ENCODE assay signal across 19 cellular contexts in genomic region chr21:41445465-41445862, GRCh38.
"Had no signal": no experiment of that assay in that cellular context is flagged by ENCODE, and none has a peak within 500 bp of the region (broad histone marks: within the 10 kb centered on the region; RNA-seq: fewer than 3 reads in every experiment).

No MANE protein-coding gene starts in this region.

- H3K27me3 Mint-ChIP-seq: activated CD4-positive, alpha-beta memory T cell treated with anti-CD3 and anti-CD28 coated beads, Interleukin-2, amount 10 ng/mL, durations not matched to agents 7 days and 5 days; memory B cell; natural killer cell treated with Interleukin-12 subunit alpha and Interleukin-12 subunit beta and Interleukin-15 and Interleukin-18, amount 100 ng/mL, for 72 hours had no signal

- H3K4me1 Mint-ChIP-seq: immature natural killer cell, memory B cell had no signal

- H3K27ac ChIP-seq: breast epithelium, dorsolateral prefrontal cortex, left lung, right lobe of liver, upper lobe of left lung had no signal

- H3K9me3 Mint-ChIP-seq: activated CD4-positive, alpha-beta memory T cell treated with anti-CD3 and anti-CD28 coated beads, Interleukin-2, amount 10 ng/mL, durations not matched to agents 7 days and 5 days; immature natural killer cell; memory B cell; natural killer cell treated with Interleukin-12 subunit alpha and Interleukin-12 subunit beta and Interleukin-15 and Interleukin-18, amount 100 ng/mL, for 72 hours had no signal

- H3K4me3 ChIP-seq: breast epithelium, dorsolateral prefrontal cortex, left lung, right lobe of liver, upper lobe of left lung had no signal

- H3K4me1 ChIP-seq: breast epithelium, left lung, right lobe of liver, upper lobe of left lung had no signal

- H3K4me3 Mint-ChIP-seq: activated CD4-positive, alpha-beta memory T cell treated with anti-CD3 and anti-CD28 coated beads, Interleukin-2, amount 10 ng/mL, durations not matched to agents 7 days and 5 days; immature natural killer cell; memory B cell; natural killer cell treated with Interleukin-12 subunit alpha and Interleukin-12 subunit beta and Interleukin-15 and Interleukin-18, amount 100 ng/mL, for 72 hours had no signal

- H3K27me3 ChIP-seq: breast epithelium, dorsolateral prefrontal cortex, left lung, right lobe of liver, upper lobe of left lung had no signal

- DNase-seq: activated CD4-positive, alpha-beta memory T cell treated with anti-CD3 and anti-CD28 coated beads, Interleukin-2, amount 10 ng/mL, durations not matched to agents 7 days and 5 days; activated CD4-positive, CD25-positive, alpha-beta regulatory T cell; activated CD8-positive, alpha-beta memory T cell treated with anti-CD3 and anti-CD28 coated beads, Interleukin-2, amount 50 U/mL, for 48 hours; activated naive CD4-positive, alpha-beta T cell treated with anti-CD3 and anti-CD28 coated beads, Interleukin-2, amount 50 U/mL, for 16 hours; anterior cingulate cortex; dorsolateral prefrontal cortex; foreskin fibroblast; immature natural killer cell; left lung; occipital lobe; right lobe of liver; stimulated activated CD4-positive, alpha-beta T cell treated with anti-CD3 and anti-CD28 coated beads, Interleukin-12 subunit alpha, Interleukin-12 subunit beta, amount 100 ng/mL, for 4 hours; stimulated activated naive CD4-positive, alpha-beta T cell; T-helper 2 cell; upper lobe of left lung had no signal

- H3K9me3 ChIP-seq: breast epithelium, left lung, right lobe of liver, upper lobe of left lung had no signal

- H3K27ac Mint-ChIP-seq: activated CD4-positive, alpha-beta memory T cell treated with anti-CD3 and anti-CD28 coated beads, Interleukin-2, amount 10 ng/mL, durations not matched to agents 7 days and 5 days; memory B cell; natural killer cell treated with Interleukin-12 subunit alpha and Interleukin-12 subunit beta and Interleukin-15 and Interleukin-18, amount 100 ng/mL, for 72 hours; progenitor cell of endocrine pancreas had no signal
